In genomic region chr4:154597798-154598774, GRCh38 we compare ENCODE assay signal across 26 cellular contexts. TPM values are rescaled to one million over a fixed set of nuclear protein-coding genes. Genes with fewer than 3 reads are reported as not detected.
"Had no signal": no experiment of that assay in that cellular context is flagged by ENCODE, and none has a peak within 500 bp of the region (broad histone marks: within the 10 kb centered on the region; RNA-seq: fewer than 3 reads in every experiment).

No MANE protein-coding gene starts in this region.

- H3K9me2 ChIP-seq: SK-N-SH had no signal

- H3K9me3 ChIP-seq: SK-N-SH had no signal

- H3K4me1 Mint-ChIP-seq: T-cell had no signal

- FAIRE-seq: HTR-8/SVneo had no signal

- H3K36me3 Mint-ChIP-seq: T-cell had no signal

- H3K4me2 ChIP-seq: SK-N-SH had no signal

- H3K9me3 Mint-ChIP-seq: T-cell had no signal

- H3K4me3 Mint-ChIP-seq: T-cell had no signal

- H3K27ac Mint-ChIP-seq: T-cell had no signal

- DNase-seq: KBM-7, MV-4-11, NCI-H1048, NCI-H1105, NCI-H1417, NCI-H1436 treated with DMSO at 0.1 percent for 48 hours, NCI-H1694, NCI-H187 treated with DMSO at 0.1 percent for 48 hours, NCI-H2029 treated with DMSO at 0.1 percent for 48 hours, NCI-H2227 treated with DMSO at 0.1 percent for 48 hours, NCI-H524, NCI-H69, NCI-H774, PC-3, SHP77, SK-N-SH, SW 1271, T-cell had no signal

- ATAC-seq: Panc1, PC-3, T-cell had no signal

- H3K27ac ChIP-seq: HL-60, RWPE1 had no signal

RNA-seq across cellular contexts. Expression of gene FGA, which starts 7.5 kb away (rescaled TPM):
- total RNA-seq: LHCN-M2, MCF 10A, NCI-H460, PC-3, SK-MEL-5 had no signal
- polyA plus RNA-seq: SK-N-SH had no signal

RNA-seq across cellular contexts. Expression of gene FGG, which starts 14.4 kb away (rescaled TPM):
- total RNA-seq: LHCN-M2, PC-3 had no signal
- polyA plus RNA-seq: SK-N-SH had no signal

RNA-seq across cellular contexts. Expression of gene FGB, which starts 35.3 kb away (rescaled TPM):
- total RNA-seq: LHCN-M2, MCF 10A, SK-MEL-5 had no signal
- polyA plus RNA-seq: SK-N-SH had no signal
